ENCODE assay signal across 23 cellular contexts in the genomic region with DNA sequence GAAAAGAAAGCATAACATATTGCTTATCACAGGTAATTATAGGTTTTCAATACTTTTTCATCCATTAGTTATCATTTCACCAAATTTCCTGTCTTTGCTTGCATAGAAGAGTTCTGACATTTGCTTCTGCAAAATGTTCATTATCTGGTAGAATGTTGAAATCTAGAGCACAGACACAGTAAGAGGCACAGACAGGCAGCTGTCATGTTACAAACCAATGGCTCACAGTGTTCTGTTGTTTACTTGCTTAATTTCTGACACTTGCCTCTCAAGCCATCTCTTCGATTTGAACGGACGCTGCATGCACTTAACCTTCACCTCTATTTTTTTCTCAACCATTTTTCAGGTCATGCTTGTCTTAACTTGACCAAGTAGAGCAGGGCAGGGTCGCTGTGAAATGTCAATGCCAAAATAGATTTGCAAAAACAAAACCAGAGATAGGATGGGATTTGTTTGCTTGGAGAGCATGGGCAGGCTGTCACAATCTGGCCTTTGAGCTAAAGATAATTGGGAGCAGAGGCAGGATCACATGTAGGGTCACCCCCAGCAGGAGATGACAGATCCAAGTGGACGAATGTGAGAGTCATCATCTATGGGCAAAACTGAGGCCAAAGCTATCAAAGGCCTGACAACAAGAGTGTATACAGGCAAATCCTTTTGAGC.
DNase-seq lines count a peak whose midpoint lies in the region; ATAC-seq and TF ChIP-seq lines count a peak whose summit lies in the region.
"Had no signal": no experiment of that assay in that cellular context is flagged by ENCODE, and none has a peak within 500 bp of the region (broad histone marks: within the 10 kb centered on the region; RNA-seq: fewer than 3 reads in every experiment).

No MANE protein-coding gene starts in this region.

- H3K4me1 ChIP-seq in heart left ventricle: no peaks in the 10 kb centered on the region
- H3K4me1 ChIP-seq: BLaER1 had no signal

- no peak overlapping the region for H3K4me3 ChIP-seq in heart left ventricle
- H3K4me3 ChIP-seq: BLaER1, GM12878, PC-9 had no signal

- WGBS in heart left ventricle, 4 donors: 27 to 50% (median 33%) methylated on average over 5 of the region's 5 CpGs

- H3K27ac ChIP-seq in heart left ventricle: no peak overlapping the region
- H3K27ac ChIP-seq: BLaER1, PC-9 had no signal

- intact Hi-C loops in heart left ventricle (cut with DNase I): no loop called here
- intact Hi-C loops in cardiac septum (cut with DNase I): no loop called here

- peak in 2 of 5 donors; percentile 5 to 20 for DNase-seq in heart left ventricle
- no peak for DNase-seq in cardiac septum (ENCODE audit: low spot score)
- peak; percentile 9 for DNase-seq in NCI-H1694 treated with DMSO at 0.1 percent for 48 hours (lab: John Stamatoyannopoulos, UW)
- DNase-seq in left lobe of liver (ENCODE audit: low spot score): peak; percentile 56
- no peak for DNase-seq in stimulated activated naive CD4-positive, alpha-beta T cell treated with Interleukin-2 at 50 U/mL for 16 hours (lab: John Stamatoyannopoulos, UW)
- no peak for DNase-seq in GF-D8 (lab: John Stamatoyannopoulos, UW)
- no peak for DNase-seq in germinal center (ENCODE audit: low spot score)
- DNase-seq: ACHN; CD4-positive, alpha-beta T cell; COR-L47; DMS79; Kasumi-1; NCI-H146; NCI-H2081; NCI-H2171; NCI-H345; NCI-H524; PC-9; RPMI8226; SHP77 treated with DMSO at 0.1 percent for 48 hours had no signal

- no peak for TF ChIP-seq CTCF in heart left ventricle (IDR thresholded peaks at IDR 0.05)

- no peaks in the 10 kb centered on the region for H3K27me3 ChIP-seq in heart left ventricle

- no peaks in the 10 kb centered on the region for H3K36me3 ChIP-seq in heart left ventricle
- H3K36me3 ChIP-seq: BLaER1 had no signal

- ATAC-seq in heart left ventricle: peak in 3 of 4 donors; percentile 52 to 55 (median 53)
- ATAC-seq in left lobe of liver: peak; percentile 94
- ATAC-seq: GM12878, SK-N-SH treated with all-trans-retinoic acid at 6 μM for 48 hours had no signal

- TF ChIP-seq POLR2A in heart left ventricle (IDR thresholded peaks at IDR 0.05): no peak

- H3K9me3 ChIP-seq in heart left ventricle: no peaks in the 10 kb centered on the region
- H3K9me3 ChIP-seq: BLaER1 had no signal

Comparison
In these comparisons a context has a peak if more than half of its experiments do, and no peak if none do; other contexts are left out.
1. DNase-seq: peak in NCI-H1694 treated with DMSO at 0.1 percent for 48 hours (single experiment) and left lobe of liver (single experiment); none in cardiac septum (single experiment), stimulated activated naive CD4-positive, alpha-beta T cell treated with Interleukin-2 at 50 U/mL for 16 hours (single experiment), GF-D8 (single experiment) and germinal center (single experiment).